In the genomic region with DNA sequence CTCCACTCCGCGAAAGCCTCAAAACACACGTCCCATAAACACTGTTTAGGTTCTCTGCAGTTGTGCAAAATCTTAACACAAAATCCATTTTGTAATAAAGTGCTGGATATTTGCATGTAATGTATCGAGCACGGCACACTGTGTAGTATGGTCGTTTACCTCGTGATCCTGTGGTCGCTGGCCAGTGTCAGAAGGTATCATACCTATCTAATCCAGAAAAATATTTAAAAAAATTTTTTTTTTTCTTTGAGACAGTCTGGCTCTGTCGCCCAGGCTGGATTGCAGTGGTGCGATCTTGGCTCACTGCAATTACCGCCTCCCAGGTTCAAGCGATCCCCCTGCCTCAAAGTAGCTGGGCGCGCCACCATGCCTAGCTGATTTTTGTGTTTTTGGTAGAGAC, we compare ENCODE assay signal across 8 cellular contexts. TPM values are rescaled to one million over a fixed set of nuclear protein-coding genes. Genes with fewer than 3 reads are reported as not detected.
DNase-seq lines count a peak whose midpoint lies in the region; ATAC-seq, FAIRE-seq and TF ChIP-seq lines count a peak whose summit lies in the region.

No MANE protein-coding gene starts in this region.

- H3K27me3 Mint-ChIP-seq in stimulated activated naive CD8-positive, alpha-beta T cell treated with anti-CD3 and anti-CD28 coated beads, Interleukin-15, Interleukin-2, amounts not matched to agents 100 ng/mL and 50 ng/mL, for 24 hours = peaks cover 13% of the 10 kb centered on the region

- H3K27me3 ChIP-seq in bronchial epithelial cell (ENCODE audit: control insufficient read depth, insufficient read depth, low read length) = peaks cover 2% of the 10 kb centered on the region
- H3K27me3 ChIP-seq in mucosa of rectum (ENCODE audit: control insufficient read depth in 2 of 2, insufficient read depth in 2 of 2, low read length in 2 of 2) = peaks cover 4 to 16% of the 10 kb centered on the region in 2 donors

- no peak for TF ChIP-seq CTCF in bronchial epithelial cell (IDR thresholded peaks at IDR 0.05; ENCODE audit: insufficient read depth, low read length, severe bottlenecking)

- no peak for FAIRE-seq in bronchial epithelial cell (lab: Jason Lieb, UNC)

- H3K9me3 ChIP-seq in mucosa of rectum (ENCODE audit: control insufficient read depth in 2 of 2, low read length in 2 of 2) = no peaks in the 10 kb centered on the region

- no peaks in the 10 kb centered on the region for H3K9me3 Mint-ChIP-seq in stimulated activated naive CD8-positive, alpha-beta T cell treated with anti-CD3 and anti-CD28 coated beads, Interleukin-15, Interleukin-2, amounts not matched to agents 100 ng/mL and 50 ng/mL, for 24 hours

- H3K36me3 Mint-ChIP-seq in stimulated activated naive CD8-positive, alpha-beta T cell treated with anti-CD3 and anti-CD28 coated beads, Interleukin-15, Interleukin-2, amounts not matched to agents 100 ng/mL and 50 ng/mL, for 24 hours (ENCODE audit: low read depth) = peaks cover 56% of the 10 kb centered on the region

- no peak overlapping the region for H3K27ac ChIP-seq in mucosa of rectum (ENCODE audit: low read depth in 2 of 2, low read length in 2 of 2)

- ATAC-seq in stimulated activated naive CD8-positive, alpha-beta T cell treated with anti-CD3 and anti-CD28 coated beads, Interleukin-15, Interleukin-2, amounts not matched to agents 100 U/mL and 50 U/mL, for 24 hours = no peak
- ATAC-seq in GM21515 (IDR thresholded peaks at IDR 0.05; ENCODE audit: unreplicated experiment) = no peak
- ATAC-seq in GM21390 (IDR thresholded peaks at IDR 0.05; ENCODE audit: unreplicated experiment) = no peak

- peaks cover 54% of the 10 kb centered on the region for H3K4me1 Mint-ChIP-seq in stimulated activated naive CD8-positive, alpha-beta T cell treated with anti-CD3 and anti-CD28 coated beads, Interleukin-15, Interleukin-2, amounts not matched to agents 100 ng/mL and 50 ng/mL, for 24 hours (ENCODE audit: low read depth)

- H3K4me3 Mint-ChIP-seq in stimulated activated naive CD8-positive, alpha-beta T cell treated with anti-CD3 and anti-CD28 coated beads, Interleukin-15, Interleukin-2, amounts not matched to agents 100 ng/mL and 50 ng/mL, for 24 hours = peak overlapping the region; percentile 100

- H3K4me1 ChIP-seq in mucosa of rectum (ENCODE audit: control insufficient read depth in 2 of 2, insufficient read depth in 2 of 2, low read length in 2 of 2) = peaks cover 19 to 23% of the 10 kb centered on the region in 2 donors

- peak overlapping the region; percentile 90 to 95 for H3K9ac ChIP-seq in mucosa of rectum (ENCODE audit: low read depth in 1 of 2, low read length in 2 of 2)

- peak overlapping the region; percentile 77 for H3K4me3 ChIP-seq in bronchial epithelial cell (ENCODE audit: low read depth, low read length)
- peak overlapping the region; percentile 96 to 98 for H3K4me3 ChIP-seq in mucosa of rectum (ENCODE audit: low read length in 2 of 2)

- no peak for DNase-seq in stimulated activated naive CD8-positive, alpha-beta T cell treated with anti-CD3 and anti-CD28 coated beads, Interleukin-15, Interleukin-2, amounts not matched to agents 100 U/mL and 50 U/mL, for 24 hours
- no peak for DNase-seq in bronchial epithelial cell (ENCODE audit: low read depth)
- DNase-seq in NCI-H1436 (lab: John Stamatoyannopoulos, UW) = no peak
- DNase-seq in NK-92 treated with Interleukin-12 subunit alpha and Interleukin-12 subunit beta, amount 100 ng/mL, for 24 hours (lab: John Stamatoyannopoulos, UW) = no peak

- H3K36me3 ChIP-seq in bronchial epithelial cell (ENCODE audit: control insufficient read depth, insufficient read depth, low read length) = peaks cover 19% of the 10 kb centered on the region
- H3K36me3 ChIP-seq in mucosa of rectum (ENCODE audit: control insufficient read depth in 2 of 2, insufficient read depth in 2 of 2, low read length in 2 of 2) = peaks cover 28 to 38% of the 10 kb centered on the region in 2 donors

- H3K27ac Mint-ChIP-seq in stimulated activated naive CD8-positive, alpha-beta T cell treated with anti-CD3 and anti-CD28 coated beads, Interleukin-15, Interleukin-2, amounts not matched to agents 100 ng/mL and 50 ng/mL, for 24 hours = peak overlapping the region; percentile 100

RNA-seq across cellular contexts. Expression of a gene that starts 1.0 kb away (rescaled TPM):
- total RNA-seq in bronchial epithelial cell = 436 and 2,898 TPM in 2 replicates

RNA-seq across cellular contexts. Expression of a gene that starts 8.9 kb away (rescaled TPM):
- 1.3 and 2.4 TPM in 2 replicates for total RNA-seq in bronchial epithelial cell
